30 cellular contexts compared by ENCODE assay signal in genomic region chr1:37147906-37148305, GRCh38.
"Had no signal": no experiment of that assay in that cellular context is flagged by ENCODE, and none has a peak within 500 bp of the region (broad histone marks: within the 10 kb centered on the region; RNA-seq: fewer than 3 reads in every experiment).

No MANE protein-coding gene starts in this region.

- ATAC-seq: activated naive CD4-positive, alpha-beta T cell treated with anti-CD3 and anti-CD28 coated beads, Interleukin-2, amount 50 U/mL, for 72 hours; activated naive CD8-positive, alpha-beta T cell treated with anti-CD3 and anti-CD28 coated beads, Interleukin-2, amount 50 U/mL, for 24 hours; Panc1; Right ventricle myocardium inferior had no signal

- H3K36me3 ChIP-seq: cardiac muscle cell had no signal

- H3K4me1 Mint-ChIP-seq: activated CD4-positive, alpha-beta T cell treated with anti-CD3 and anti-CD28 coated beads, Interleukin-2, amount 10 ng/mL, durations not matched to agents 7 days and 5 days; activated naive CD8-positive, alpha-beta T cell treated with anti-CD3 and anti-CD28 coated beads, Interleukin-2, amount 50 U/mL, for 24 hours had no signal

- H3K27ac Mint-ChIP-seq: activated CD4-positive, alpha-beta memory T cell treated with anti-CD3 and anti-CD28 coated beads for 36 hours; activated CD4-positive, alpha-beta T cell treated with anti-CD3 and anti-CD28 coated beads, Interleukin-2, amount 10 ng/mL, durations not matched to agents 7 days and 5 days; activated naive CD4-positive, alpha-beta T cell treated with anti-CD3 and anti-CD28 coated beads, Interleukin-2, amount 50 U/mL, for 72 hours; activated naive CD8-positive, alpha-beta T cell treated with anti-CD3 and anti-CD28 coated beads, Interleukin-2, amount 50 U/mL, for 24 hours; activated T-cell treated with anti-CD3 and anti-CD28 coated beads, Interleukin-2, amount 50 U/mL, for 24 hours; activated T-helper 1 cell treated with anti-CD3 and anti-CD28 coated beads, Interleukin-12 subunit alpha, Interleukin-12 subunit beta, Interleukin-2, Interleukin-4 antibody, amounts not matched to agents 30 ng/mL and 10 ng/mL and 1 ng/mL, durations not matched to agents 14 hours and 24 hours and 36 hours; brain had no signal

- H3K9me3 Mint-ChIP-seq: activated CD4-positive, alpha-beta memory T cell treated with anti-CD3 and anti-CD28 coated beads for 36 hours; activated CD4-positive, alpha-beta T cell treated with anti-CD3 and anti-CD28 coated beads, Interleukin-2, amount 10 ng/mL, durations not matched to agents 7 days and 5 days; activated naive CD4-positive, alpha-beta T cell treated with anti-CD3 and anti-CD28 coated beads, Interleukin-2, amount 50 U/mL, for 72 hours; activated naive CD8-positive, alpha-beta T cell treated with anti-CD3 and anti-CD28 coated beads, Interleukin-2, amount 50 U/mL, for 24 hours; activated T-cell treated with anti-CD3 and anti-CD28 coated beads, Interleukin-2, amount 50 U/mL, for 24 hours; activated T-helper 1 cell treated with anti-CD3 and anti-CD28 coated beads, Interleukin-12 subunit alpha, Interleukin-12 subunit beta, Interleukin-2, Interleukin-4 antibody, amounts not matched to agents 30 ng/mL and 10 ng/mL and 1 ng/mL, durations not matched to agents 14 hours and 24 hours and 36 hours had no signal

- H3K36me3 Mint-ChIP-seq: activated CD4-positive, alpha-beta memory T cell treated with anti-CD3 and anti-CD28 coated beads for 36 hours; activated naive CD4-positive, alpha-beta T cell treated with anti-CD3 and anti-CD28 coated beads, Interleukin-2, amount 50 U/mL, for 72 hours; brain had no signal

- H3K4me3 Mint-ChIP-seq: activated CD4-positive, alpha-beta memory T cell treated with anti-CD3 and anti-CD28 coated beads for 36 hours; activated CD4-positive, alpha-beta T cell treated with anti-CD3 and anti-CD28 coated beads, Interleukin-2, amount 10 ng/mL, durations not matched to agents 7 days and 5 days; activated naive CD8-positive, alpha-beta T cell treated with anti-CD3 and anti-CD28 coated beads, Interleukin-2, amount 50 U/mL, for 24 hours; activated T-cell treated with anti-CD3 and anti-CD28 coated beads, Interleukin-2, amount 50 U/mL, for 24 hours; activated T-helper 1 cell treated with anti-CD3 and anti-CD28 coated beads, Interleukin-12 subunit alpha, Interleukin-12 subunit beta, Interleukin-2, Interleukin-4 antibody, amounts not matched to agents 30 ng/mL and 10 ng/mL and 1 ng/mL, durations not matched to agents 14 hours and 24 hours and 36 hours; brain had no signal

- DNase-seq: activated CD4-positive, alpha-beta memory T cell treated with anti-CD3 and anti-CD28 coated beads for 36 hours; activated CD4-positive, alpha-beta T cell treated with anti-CD3 and anti-CD28 coated beads, Interleukin-2, amount 10 ng/mL, durations not matched to agents 7 days and 5 days; activated CD4-positive, CD25-positive, alpha-beta regulatory T cell; activated effector memory CD4-positive, alpha-beta T cell treated with Interleukin-2 at 50 U/mL for 16 hours; activated naive CD4-positive, alpha-beta T cell treated with Interleukin-2 at 50 U/mL for 16 hours; activated naive CD8-positive, alpha-beta T cell treated with anti-CD3 and anti-CD28 coated beads, Interleukin-2, amount 50 U/mL, for 24 hours; activated T-cell treated with anti-CD3 and anti-CD28 coated beads, Interleukin-2, amount 50 U/mL, for 24 hours; amniotic stem cell; IMR-90; Kasumi-1; KBM-7; NCI-H1105 treated with DMSO at 0.1 percent for 48 hours; NCI-H1436 treated with DMSO at 0.1 percent for 48 hours; NCI-H187; NCI-H2081; NCI-H2227 treated with DMSO at 0.1 percent for 48 hours; NCI-H526; NCI-H82; NK-92 treated with Interleukin-12 subunit alpha and Interleukin-12 subunit beta, amount 100 ng/mL, for 24 hours; OCI-M1; RPMI8226; T-helper 1 cell had no signal

- H3K4me3 ChIP-seq: cardiac muscle cell, SK-N-MC had no signal

- H3K27ac ChIP-seq: cardiac muscle cell, SK-N-MC, VCaP had no signal
